ENCODE assay signal across 8 cellular contexts in genomic region chr17:45172541-45173286, GRCh38.
A peak's percentile ranks its signal among the peaks of the same experiment; 100 is the strongest.
DNase-seq lines count a peak whose midpoint lies in the region; ATAC-seq and TF ChIP-seq lines count a peak whose summit lies in the region.

No MANE protein-coding gene starts in this region.

- TF ChIP-seq CTCF in NB4 (IDR thresholded peaks at IDR 0.05; ENCODE audit: low read depth, low read length): no peak

- H3K27me3 Mint-ChIP-seq in effector memory CD8-positive, alpha-beta T cell: no peaks in the 10 kb centered on the region

- peaks cover 13 to 16% of the 10 kb centered on the region in 2 donors for H3K4me1 Mint-ChIP-seq in effector memory CD8-positive, alpha-beta T cell (ENCODE audit: low read depth in 2 of 2)

- peaks cover 3% of the 10 kb centered on the region for H3K36me3 Mint-ChIP-seq in effector memory CD8-positive, alpha-beta T cell (ENCODE audit: insufficient read depth)

- H3K9me3 Mint-ChIP-seq in effector memory CD8-positive, alpha-beta T cell: no peaks in the 10 kb centered on the region

- no peak overlapping the region for H3K4me3 ChIP-seq in NB4 (ENCODE audit: low read depth, low read length)

- ATAC-seq in effector memory CD8-positive, alpha-beta T cell (replicated peaks): peak; percentile 77
- no peak for ATAC-seq in GM18519 (IDR thresholded peaks at IDR 0.05; ENCODE audit: low FRiP score, unreplicated experiment)
- no peak for ATAC-seq in GM21360 (IDR thresholded peaks at IDR 0.05; ENCODE audit: unreplicated experiment)

- peak overlapping the region; percentile 69 to 72 for H3K4me3 Mint-ChIP-seq in effector memory CD8-positive, alpha-beta T cell

- peak overlapping the region; percentile 88 to 92 for H3K27ac Mint-ChIP-seq in effector memory CD8-positive, alpha-beta T cell

- peak; percentile 69 for DNase-seq in GDM1 (lab: John Stamatoyannopoulos, UW)
- DNase-seq in NB4 (ENCODE audit: low read depth): peak; percentile 91
- DNase-seq in activated CD4-positive, alpha-beta T cell treated with anti-CD3 and anti-CD28 coated beads, Interleukin-2, amount 50 U/mL, for 4 hours: peak; percentile 24 to 33
- DNase-seq in effector memory CD8-positive, alpha-beta T cell: peak; percentile 17 to 25 (median 23)
- peak; percentile 74 for DNase-seq in middle frontal gyrus (ENCODE audit: extremely low spot score, low spot score)
- peak; percentile 67 for DNase-seq in stimulated activated CD8-positive, alpha-beta memory T cell treated with anti-CD3 and anti-CD28 coated beads, Interleukin-4, amount 100 ng/mL, for 48 hours

- TF ChIP-seq POLR2A in NB4 (IDR thresholded peaks at IDR 0.05; ENCODE audit: extremely low read depth, insufficient read length): peak; percentile 14

Comparison
In these comparisons a context has a peak if more than half of its experiments do, and no peak if none do; other contexts are left out.
1. DNase-seq: peak in every context shown above with its lines; median percentile 91 in NB4; 74 in middle frontal gyrus; 69 in GDM1; 67 in stimulated activated CD8-positive, alpha-beta memory T cell treated with anti-CD3 and anti-CD28 coated beads, Interleukin-4, amount 100 ng/mL, for 48 hours; 28 in activated CD4-positive, alpha-beta T cell treated with anti-CD3 and anti-CD28 coated beads, Interleukin-2, amount 50 U/mL, for 4 hours; 23 in effector memory CD8-positive, alpha-beta T cell.